Comparison of ENCODE assay signal across 8 cellular contexts in the genomic region with DNA sequence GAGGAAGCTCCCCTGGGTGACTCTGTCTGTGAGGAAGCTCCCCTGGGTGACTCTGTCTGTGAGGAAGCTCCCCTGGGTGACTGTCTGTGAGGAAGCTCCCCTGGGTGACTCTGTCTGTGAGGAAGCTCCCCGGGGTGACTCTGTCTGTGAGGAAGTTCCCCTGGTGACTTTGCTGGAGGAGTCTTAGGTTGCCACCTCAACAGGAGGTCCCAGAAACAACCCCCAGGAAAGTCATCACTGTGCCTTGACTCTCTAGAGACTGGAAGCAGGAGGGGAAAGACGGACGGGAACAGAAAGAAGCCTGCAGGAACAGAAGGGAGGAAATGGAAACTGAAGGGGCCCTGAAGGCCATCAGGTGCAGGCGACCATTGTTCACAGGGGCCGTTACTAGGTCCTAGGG. TPM values are rescaled to one million over a fixed set of nuclear protein-coding genes. Genes with fewer than 3 reads are reported as not detected.
DNase-seq lines count a peak whose midpoint lies in the region; ATAC-seq and TF ChIP-seq lines count a peak whose summit lies in the region.
"Not testable (repeated sequence)": the region's sequence is repeated elsewhere in the genome, so short reads cannot be mapped to it uniquely, and the experiment has no call there.
"Had no signal": no experiment of that assay in that cellular context is flagged by ENCODE, and none has a peak within 500 bp of the region (broad histone marks: within the 10 kb centered on the region; RNA-seq: fewer than 3 reads in every experiment).

No MANE protein-coding gene starts in this region.

- H3K4me2 ChIP-seq in DOHH2 (ENCODE audit: low read length); OCI-LY7 (ENCODE audit: low read length): not testable (repeated sequence)

- H3K4me1 Mint-ChIP-seq in activated B cell treated with CpG ODN at 0.5 μM for 24 hours (peaks cover 11% of the 10 kb centered on the region), naive B cell (peaks cover 24 to 38% (median 37%) of the 10 kb centered on the region in 3 donors)
- peaks cover 19% of the 10 kb centered on the region for H3K4me1 Mint-ChIP-seq in activated T-helper 17 cell treated with anti-CD3 and anti-CD28 coated beads, Interleukin-2, amount 50 U/mL, for 72 hours
- peaks cover 30% of the 10 kb centered on the region for H3K4me1 Mint-ChIP-seq in central memory CD8-positive, alpha-beta T cell
- peaks cover 19 to 31% of the 10 kb centered on the region in 2 donors for H3K4me1 Mint-ChIP-seq in stimulated activated naive B cell treated with anti-CD40 and anti-IgM and Interleukin-4, amounts not matched to agents 10 μg/mL and 1 μg/mL and 100 μg/mL, for 72 hours

- H3K27ac ChIP-seq in DOHH2 (ENCODE audit: low read depth, low read length) (peak overlapping the region; percentile 47), OCI-LY7 (ENCODE audit: low read depth, low read length, poor library complexity, severe bottlenecking) (peak overlapping the region; percentile 11)

- CTCF ChIA-PET in OCI-LY7 (lab: Charles Lee; ENCODE audit: unreplicated experiment); activated B cell treated with CpG ODN at 0.5 μM for 24 hours (lab: Charles Lee): not testable (repeated sequence)

- not testable (repeated sequence) for H2AFZ ChIP-seq in OCI-LY7 (ENCODE audit: low read length)

- not testable (repeated sequence) for H4K20me1 ChIP-seq in DOHH2 (ENCODE audit: control insufficient read depth, insufficient read depth, low read depth, low read length); OCI-LY7 (ENCODE audit: insufficient read depth, low read length)

- not testable (repeated sequence) for H3K4me3 ChIP-seq in DOHH2 (ENCODE audit: low read length); OCI-LY7 (ENCODE audit: low read depth, low read length, poor library complexity, severe bottlenecking)

- BruUV-seq in OCI-LY7 (replicated peaks; lab: Mats Ljungman, UMichigan), result not testable (repeated sequence)

- H3K9me3 Mint-ChIP-seq in activated B cell treated with CpG ODN at 0.5 μM for 24 hours; activated T-helper 17 cell treated with anti-CD3 and anti-CD28 coated beads, Interleukin-2, amount 50 U/mL, for 72 hours; central memory CD8-positive, alpha-beta T cell; naive B cell; stimulated activated naive B cell treated with anti-CD40 and anti-IgM and Interleukin-4, amounts not matched to agents 10 μg/mL and 1 μg/mL and 100 μg/mL, for 72 hours: not testable (repeated sequence)

- H3K27me3 Mint-ChIP-seq in activated B cell treated with CpG ODN at 0.5 μM for 24 hours; activated T-helper 17 cell treated with anti-CD3 and anti-CD28 coated beads, Interleukin-2, amount 50 U/mL, for 72 hours; central memory CD8-positive, alpha-beta T cell; naive B cell; stimulated activated naive B cell treated with anti-CD40 and anti-IgM and Interleukin-4, amounts not matched to agents 10 μg/mL and 1 μg/mL and 100 μg/mL, for 72 hours: not testable (repeated sequence)

- not testable (repeated sequence) for H3F3A ChIP-seq in DOHH2 (ENCODE audit: control insufficient read depth, insufficient read depth)

- not testable (repeated sequence) for DNase-seq in OCI-LY7 (ENCODE audit: low spot score); activated B cell treated with CpG ODN at 0.5 μM for 24 hours; central memory CD8-positive, alpha-beta T cell (ENCODE audit: low spot score in 2 of 2); naive B cell; stimulated activated naive B cell treated with anti-CD40 and anti-IgM and Interleukin-4, amounts not matched to agents 10 μg/mL and 1 μg/mL and 100 μg/mL, for 72 hours

- peaks cover 15% of the 10 kb centered on the region; the same call in 1 of the 2 replicates for H3K9me3 ChIP-seq in DOHH2 (ENCODE audit: control insufficient read depth, insufficient read depth, low read length)
- H3K9me3 ChIP-seq in OCI-LY7 (ENCODE audit: low read length), result not testable (repeated sequence)

- peak overlapping the region; percentile 66 for H3K27ac Mint-ChIP-seq in activated B cell treated with CpG ODN at 0.5 μM for 24 hours
- H3K27ac Mint-ChIP-seq in activated T-helper 17 cell treated with anti-CD3 and anti-CD28 coated beads, Interleukin-2, amount 50 U/mL, for 72 hours, result peak overlapping the region; percentile 17
- peak overlapping the region; percentile 35 for H3K27ac Mint-ChIP-seq in central memory CD8-positive, alpha-beta T cell (ENCODE audit: low read depth)
- peak overlapping the region; percentile 38 to 92 (median 86) for H3K27ac Mint-ChIP-seq in naive B cell
- H3K27ac Mint-ChIP-seq in stimulated activated naive B cell treated with anti-CD40 and anti-IgM and Interleukin-4, amounts not matched to agents 10 μg/mL and 1 μg/mL and 100 μg/mL, for 72 hours, result peak overlapping the region; percentile 95

- intact Hi-C loops in OCI-LY7 (cut with micrococcal nuclease; ENCODE audit: unreplicated experiment); activated B cell treated with CpG ODN at 0.5 μM for 24 hours (cut with micrococcal nuclease): not testable (repeated sequence)

- H3K27me3 ChIP-seq in DOHH2 (ENCODE audit: control insufficient read depth, low read length), result not testable (repeated sequence)

- not testable (repeated sequence) for ATAC-seq in activated B cell treated with CpG ODN at 0.5 μM for 24 hours (ENCODE audit: low read depth); activated T-helper 17 cell treated with anti-CD3 and anti-CD28 coated beads, Interleukin-2, amount 50 U/mL, for 72 hours (replicated peaks); central memory CD8-positive, alpha-beta T cell (replicated peaks; ENCODE audit: extremely low read depth, poor library complexity, severe bottlenecking); stimulated activated naive B cell treated with anti-CD40 and anti-IgM and Interleukin-4, amounts not matched to agents 10 μg/mL and 1 μg/mL and 100 μg/mL, for 72 hours (replicated peaks)
- ATAC-seq in naive B cell (ENCODE audit: low read depth in 2 of 2), result peak; percentile 41 to 65

- not testable (repeated sequence) for H3K4me1 ChIP-seq in DOHH2 (ENCODE audit: control insufficient read depth, low read length); OCI-LY7 (ENCODE audit: insufficient read depth, low read length, poor library complexity, severe bottlenecking)

- H3K79me2 ChIP-seq in DOHH2 (ENCODE audit: control insufficient read depth, low read length), result peaks cover 28% of the 10 kb centered on the region
- H3K79me2 ChIP-seq in OCI-LY7 (ENCODE audit: insufficient read depth, low read depth, low read length), result not testable (repeated sequence)

- H3K36me3 ChIP-seq in DOHH2 (ENCODE audit: control insufficient read depth, low read length) (peaks cover 50% of the 10 kb centered on the region), OCI-LY7 (ENCODE audit: insufficient read depth, low read length) (peaks cover 61% of the 10 kb centered on the region)

- not testable (repeated sequence) for TF ChIP-seq CTCF in DOHH2 (IDR thresholded peaks at IDR 0.05; ENCODE audit: low read depth, low read length, poor library complexity, severe bottlenecking); OCI-LY7 (conservative IDR thresholded peaks at IDR 0.05; ENCODE audit: low read length); activated B cell treated with CpG ODN at 0.5 μM for 24 hours (IDR thresholded peaks at IDR 0.05)

- POLR2A ChIA-PET in OCI-LY7 (lab: Charles Lee); activated B cell treated with CpG ODN at 0.5 μM for 24 hours (lab: Charles Lee): not testable (repeated sequence)

- H3K36me3 Mint-ChIP-seq in activated B cell treated with CpG ODN at 0.5 μM for 24 hours (ENCODE audit: low read depth) (peaks cover 34% of the 10 kb centered on the region), naive B cell (peaks cover 16 to 20% of the 10 kb centered on the region in 2 donors)
- peaks cover 40% of the 10 kb centered on the region for H3K36me3 Mint-ChIP-seq in activated T-helper 17 cell treated with anti-CD3 and anti-CD28 coated beads, Interleukin-2, amount 50 U/mL, for 72 hours (ENCODE audit: low read depth)
- H3K36me3 Mint-ChIP-seq in central memory CD8-positive, alpha-beta T cell (ENCODE audit: insufficient read depth), result peaks cover 25% of the 10 kb centered on the region
- peaks cover 44 to 50% of the 10 kb centered on the region in 2 donors for H3K36me3 Mint-ChIP-seq in stimulated activated naive B cell treated with anti-CD40 and anti-IgM and Interleukin-4, amounts not matched to agents 10 μg/mL and 1 μg/mL and 100 μg/mL, for 72 hours

- not testable (repeated sequence) for H3K9me2 ChIP-seq in DOHH2 (replicated peaks; ENCODE audit: control insufficient read depth, low read length); OCI-LY7 (ENCODE audit: insufficient read depth, low read length)

- not testable (repeated sequence) for H3K4me3 Mint-ChIP-seq in activated B cell treated with CpG ODN at 0.5 μM for 24 hours; activated T-helper 17 cell treated with anti-CD3 and anti-CD28 coated beads, Interleukin-2, amount 50 U/mL, for 72 hours; central memory CD8-positive, alpha-beta T cell; stimulated activated naive B cell treated with anti-CD40 and anti-IgM and Interleukin-4, amounts not matched to agents 10 μg/mL and 1 μg/mL and 100 μg/mL, for 72 hours
- H3K4me3 Mint-ChIP-seq in naive B cell, result peak overlapping the region in 1 of 8 donors; percentile 47

RNA-seq across cellular contexts. Expression of gene DPH7, which starts 10.3 kb away (rescaled TPM):
- 71.7 and 72.9 TPM in 2 replicates for total RNA-seq in OCI-LY7 (2014; rRNA removed; shearing (Covaris generic))
- total RNA-seq in OCI-LY7 (2022), result 88.2 and 95.6 TPM in 2 replicates
- 39.4 and 43.0 TPM in 2 replicates for total RNA-seq in activated B cell treated with CpG ODN at 0.5 μM for 24 hours
- 10 to 100 TPM; 26.7 to 35.5 TPM for total RNA-seq in activated T-helper 17 cell treated with anti-CD3 and anti-CD28 coated beads, Interleukin-2, amount 50 U/mL, for 72 hours
- 10 to 100 TPM; 19.1 to 53.9 (median 32.6) TPM for polyA plus RNA-seq in naive B cell (ENCODE audit: low read depth in 6 of 6)

RNA-seq across cellular contexts. Expression of gene MRPL41, which starts 16.8 kb away (rescaled TPM):
- total RNA-seq in OCI-LY7 (2014; rRNA removed; shearing (Covaris generic)), result 26.4 and 38.3 TPM in 2 replicates
- total RNA-seq in OCI-LY7 (2022) (29.3 and 34.8 TPM in 2 replicates), activated B cell treated with CpG ODN at 0.5 μM for 24 hours (26.0 and 32.9 TPM in 2 replicates)
- total RNA-seq in activated T-helper 17 cell treated with anti-CD3 and anti-CD28 coated beads, Interleukin-2, amount 50 U/mL, for 72 hours, result 10 to 100 TPM; 23.3 to 45.5 TPM
- polyA plus RNA-seq in naive B cell (ENCODE audit: low read depth in 6 of 6), result 10 to 100 TPM; 13.7 to 21.6 (median 19.9) TPM

RNA-seq across cellular contexts. Expression of gene PNPLA7, which starts 18.2 kb away (rescaled TPM):
- 0.80 and 1.5 TPM in 2 replicates for total RNA-seq in OCI-LY7 (2014; rRNA removed; shearing (Covaris generic))
- total RNA-seq in OCI-LY7 (2022) (8.5 and 10.2 TPM in 2 replicates), activated B cell treated with CpG ODN at 0.5 μM for 24 hours (5.5 and 6.1 TPM in 2 replicates)
- total RNA-seq in activated T-helper 17 cell treated with anti-CD3 and anti-CD28 coated beads, Interleukin-2, amount 50 U/mL, for 72 hours, result 1 to 10 TPM; 2.9 to 5.1 TPM
- 1 to 10 TPM; 3.0 to 6.5 (median 5.8) TPM for polyA plus RNA-seq in naive B cell (ENCODE audit: low read depth in 6 of 6)
- total RNA-seq: G401 had no signal

RNA-seq across cellular contexts. Expression of gene ZMYND19, which starts 21.9 kb away (rescaled TPM):
- total RNA-seq in OCI-LY7 (2014; rRNA removed; shearing (Covaris generic)), result 48.4 and 48.5 TPM in 2 replicates
- total RNA-seq in OCI-LY7 (2022) (62.2 and 65.8 TPM in 2 replicates), activated B cell treated with CpG ODN at 0.5 μM for 24 hours (21.9 and 25.1 TPM in 2 replicates)
- 10 to 100 TPM; 27.2 to 43.6 TPM for total RNA-seq in activated T-helper 17 cell treated with anti-CD3 and anti-CD28 coated beads, Interleukin-2, amount 50 U/mL, for 72 hours
- polyA plus RNA-seq in naive B cell (ENCODE audit: low read depth in 6 of 6), result 10 to 100 TPM in 1 of 6 donors, 1 to 10 TPM in 5; 4.2 to 13.3 (median 7.2) TPM

RNA-seq across cellular contexts. Expression of gene ARRDC1, which starts 37.0 kb away (rescaled TPM):
- total RNA-seq in OCI-LY7 (2014; rRNA removed; shearing (Covaris generic)), result 47.0 and 70.3 TPM in 2 replicates
- total RNA-seq in OCI-LY7 (2022) (59.6 and 64.6 TPM in 2 replicates), activated B cell treated with CpG ODN at 0.5 μM for 24 hours (56.9 and 58.3 TPM in 2 replicates)
- total RNA-seq in activated T-helper 17 cell treated with anti-CD3 and anti-CD28 coated beads, Interleukin-2, amount 50 U/mL, for 72 hours, result 10 to 100 TPM; 39.0 to 43.0 TPM
- polyA plus RNA-seq in naive B cell (ENCODE audit: low read depth in 6 of 6), result 10 to 100 TPM; 30.3 to 65.5 (median 40.0) TPM

Comparison
In these comparisons a context has a peak if more than half of its experiments do, and no peak if none do; other contexts are left out.
1. H3K27ac Mint-ChIP-seq: peak in every context shown above with its lines; median percentile 95 in stimulated activated naive B cell treated with anti-CD40 and anti-IgM and Interleukin-4, amounts not matched to agents 10 μg/mL and 1 μg/mL and 100 μg/mL, for 72 hours; 86 in naive B cell; 66 in activated B cell treated with CpG ODN at 0.5 μM for 24 hours; 35 in central memory CD8-positive, alpha-beta T cell; 17 in activated T-helper 17 cell treated with anti-CD3 and anti-CD28 coated beads, Interleukin-2, amount 50 U/mL, for 72 hours.